Comparison of ENCODE assay signal across 2 cellular contexts in genomic region chr5:138370537-138370936, GRCh38.
TF ChIP-seq lines count a peak whose summit lies in the region.

No MANE protein-coding gene starts in this region.

TF ChIP-seq in IMR-90, 13 proteins besides CTCF, POLR2A, EP300 and RAD21:
- no peak for TF ChIP-seq FOS (IDR thresholded peaks at IDR 0.05; ENCODE audit: low read depth, low read length)
- TF ChIP-seq MAZ (IDR thresholded peaks at IDR 0.05; ENCODE audit: borderline replicate concordance, low read depth, low read length) = no peak
- no peak for TF ChIP-seq RFX5 (IDR thresholded peaks at IDR 0.05; ENCODE audit: low read depth, low read length)
- no peak for TF ChIP-seq NFE2L2 (IDR thresholded peaks at IDR 0.05; ENCODE audit: low read depth, low read length)
- TF ChIP-seq MAFK (IDR thresholded peaks at IDR 0.05; ENCODE audit: low read depth, low read length) = no peak
- no peak for TF ChIP-seq ELK1 (IDR thresholded peaks at IDR 0.05; ENCODE audit: borderline replicate concordance, low read depth, low read length)
- no peak for TF ChIP-seq RCOR1 (IDR thresholded peaks at IDR 0.05; ENCODE audit: insufficient replicate concordance, low read length)
- no peak for TF ChIP-seq USF2 (IDR thresholded peaks at IDR 0.05; ENCODE audit: low read depth, low read length)
- no peak for TF ChIP-seq BHLHE40 (IDR thresholded peaks at IDR 0.05; ENCODE audit: low read depth, low read length)
TF ChIP-seq in IMR-90: peak in this region for 0.

TF ChIP-seq in endothelial cell of umbilical vein, 7 proteins besides CTCF, POLR2A, EP300 and RAD21:
- TF ChIP-seq POLR2AphosphoS5 (IDR thresholded peaks at IDR 0.05; ENCODE audit: insufficient read depth, low read depth, low read length) (no peak), GATA2 (IDR thresholded peaks at IDR 0.05; ENCODE audit: insufficient read depth, insufficient read length, low read depth, low read length) (no peak), JUN (IDR thresholded peaks at IDR 0.05; ENCODE audit: borderline replicate concordance, insufficient read depth, insufficient read length, low read depth) (no peak), FOS (IDR thresholded peaks at IDR 0.05; ENCODE audit: borderline replicate concordance, insufficient read depth, low read length) (no peak), MAX (IDR thresholded peaks at IDR 0.05; ENCODE audit: insufficient read depth, insufficient read length) (no peak), MYC (IDR thresholded peaks at IDR 0.05; ENCODE audit: low read depth, low read length) (no peak), EZH2 (IDR thresholded peaks at IDR 0.05; ENCODE audit: borderline replicate concordance, low read depth, low read length, severe bottlenecking) (no peak)
